ENCODE assay signal across 19 cellular contexts in genomic region chr17:77506371-77506991, GRCh38.
DNase-seq lines count a peak whose midpoint lies in the region; TF ChIP-seq lines count a peak whose summit lies in the region.
"Had no signal": no experiment of that assay in that cellular context is flagged by ENCODE, and none has a peak within 500 bp of the region (broad histone marks: within the 10 kb centered on the region; RNA-seq: fewer than 3 reads in every experiment).

No MANE protein-coding gene starts in this region.

- H3K27me3 ChIP-seq in osteoblast (ENCODE audit: insufficient read depth, low read length): no peaks in the 10 kb centered on the region
- H3K27me3 ChIP-seq: left lung had no signal

- no peaks in the 10 kb centered on the region for H3K27me3 Mint-ChIP-seq in activated T-cell treated with anti-CD3 and anti-CD28 coated beads, Interleukin-2, amount 50 U/mL, for 24 hours
- no peaks in the 10 kb centered on the region for H3K27me3 Mint-ChIP-seq in chondrocyte (ENCODE audit: low read depth)
- H3K27me3 Mint-ChIP-seq: activated CD4-positive, alpha-beta T cell treated with anti-CD3 and anti-CD28 coated beads for 36 hours; type B pancreatic cell had no signal

- H3K4me3 ChIP-seq in osteoblast (ENCODE audit: insufficient read depth, low read length): no peak overlapping the region
- H3K4me3 ChIP-seq: left lung had no signal

- peak overlapping the region; percentile 6 for H3K27ac Mint-ChIP-seq in activated T-cell treated with anti-CD3 and anti-CD28 coated beads, Interleukin-2, amount 50 U/mL, for 24 hours
- no peak overlapping the region for H3K27ac Mint-ChIP-seq in chondrocyte (ENCODE audit: unreplicated experiment)
- H3K27ac Mint-ChIP-seq: activated CD4-positive, alpha-beta T cell treated with anti-CD3 and anti-CD28 coated beads for 36 hours; type B pancreatic cell had no signal

- DNase-seq in activated T-cell treated with anti-CD3 and anti-CD28 coated beads, Interleukin-2, amount 50 U/mL, for 24 hours: peak; percentile 16
- DNase-seq in activated T-cell treated with anti-CD3 and anti-CD28 coated beads, Interleukin-2, amount 50 U/mL, for 48 hours: no peak
- DNase-seq in D341Med (ENCODE audit: low spot score) (peak; percentile 57), chondrocyte (ENCODE audit: low spot score) (peak; percentile 87), osteoblast (ENCODE audit: insufficient read length, low spot score, missing footprints) (peak; percentile 44), HUDEP-2 (lab: John Stamatoyannopoulos, UW; ENCODE audit: unreplicated experiment in 76 of 76) (no peak), middle frontal gyrus (ENCODE audit: extremely low spot score, low spot score) (no peak), ecto neural progenitor cell (ENCODE audit: low spot score) (no peak)
- DNase-seq: activated CD4-positive, alpha-beta T cell treated with anti-CD3 and anti-CD28 coated beads for 36 hours; central memory CD4-positive, alpha-beta T cell; dermis blood vessel endothelial cell; DND-41; Karpas-422; NCI-H1436; occipital lobe; OCI-M1; stimulated activated CD4-positive, alpha-beta T cell treated with anti-CD3 and anti-CD28 coated beads, Interleukin-2, amount 100 ng/mL, for 48 hours had no signal

- peaks cover 12% of the 10 kb centered on the region for H3K36me3 Mint-ChIP-seq in activated T-cell treated with anti-CD3 and anti-CD28 coated beads, Interleukin-2, amount 50 U/mL, for 24 hours (ENCODE audit: low read depth)
- H3K36me3 Mint-ChIP-seq in chondrocyte (ENCODE audit: low read depth): peaks cover 5% of the 10 kb centered on the region
- H3K36me3 Mint-ChIP-seq: type B pancreatic cell had no signal

- no peak overlapping the region for H3K4me3 Mint-ChIP-seq in activated T-cell treated with anti-CD3 and anti-CD28 coated beads, Interleukin-2, amount 50 U/mL, for 24 hours
- no peak overlapping the region for H3K4me3 Mint-ChIP-seq in chondrocyte (ENCODE audit: unreplicated experiment)
- H3K4me3 Mint-ChIP-seq: activated CD4-positive, alpha-beta T cell treated with anti-CD3 and anti-CD28 coated beads for 36 hours; type B pancreatic cell had no signal

- no peak overlapping the region for H2AFZ ChIP-seq in osteoblast (ENCODE audit: low read length)

- H3K36me3 ChIP-seq in osteoblast (ENCODE audit: insufficient read depth, low read length): peaks cover 11% of the 10 kb centered on the region

- no peak overlapping the region for H3K4me2 ChIP-seq in osteoblast (ENCODE audit: insufficient read depth, low read length)

- no peak overlapping the region for H3K27ac ChIP-seq in osteoblast (ENCODE audit: low read depth, low read length)
- H3K27ac ChIP-seq: left lung had no signal

- no peaks in the 10 kb centered on the region for H3K4me1 ChIP-seq in osteoblast (ENCODE audit: insufficient read depth, low read length)
- H3K4me1 ChIP-seq: left lung had no signal

- peaks cover 1% of the 10 kb centered on the region for H4K20me1 ChIP-seq in osteoblast (ENCODE audit: insufficient read depth, low read length)

- no peaks in the 10 kb centered on the region for H3K4me1 Mint-ChIP-seq in activated T-cell treated with anti-CD3 and anti-CD28 coated beads, Interleukin-2, amount 50 U/mL, for 24 hours (ENCODE audit: low read depth)
- H3K4me1 Mint-ChIP-seq in chondrocyte (ENCODE audit: low read depth): no peaks in the 10 kb centered on the region
- H3K4me1 Mint-ChIP-seq: activated CD4-positive, alpha-beta T cell treated with anti-CD3 and anti-CD28 coated beads for 36 hours had no signal

- TF ChIP-seq CTCF in chondrocyte (IDR thresholded peaks at IDR 0.05): no peak
- no peak for TF ChIP-seq CTCF in osteoblast (IDR thresholded peaks at IDR 0.05; ENCODE audit: extremely low read depth, low read depth, low read length)

- no peaks in the 10 kb centered on the region for H3K79me2 ChIP-seq in osteoblast (ENCODE audit: insufficient read depth, low read length)

- peaks cover 5% of the 10 kb centered on the region for H3K9me3 Mint-ChIP-seq in activated T-cell treated with anti-CD3 and anti-CD28 coated beads, Interleukin-2, amount 50 U/mL, for 24 hours
- peaks cover 5% of the 10 kb centered on the region for H3K9me3 Mint-ChIP-seq in chondrocyte (ENCODE audit: low read depth)
- H3K9me3 Mint-ChIP-seq: type B pancreatic cell had no signal

- H3K9me3 ChIP-seq in osteoblast (ENCODE audit: low read depth, low read length): no peaks in the 10 kb centered on the region

Comparison
In these comparisons a context has a peak if more than half of its experiments do, and no peak if none do; other contexts are left out.
1. DNase-seq: peak in activated T-cell treated with anti-CD3 and anti-CD28 coated beads, Interleukin-2, amount 50 U/mL, for 24 hours (single experiment), D341Med (single experiment), chondrocyte (single experiment) and osteoblast (single experiment); none in activated T-cell treated with anti-CD3 and anti-CD28 coated beads, Interleukin-2, amount 50 U/mL, for 48 hours (0 of 2), HUDEP-2 (0 of 76), middle frontal gyrus (single experiment) and ecto neural progenitor cell (single experiment).